ENCODE assay signal across 14 cellular contexts in the genomic region with DNA sequence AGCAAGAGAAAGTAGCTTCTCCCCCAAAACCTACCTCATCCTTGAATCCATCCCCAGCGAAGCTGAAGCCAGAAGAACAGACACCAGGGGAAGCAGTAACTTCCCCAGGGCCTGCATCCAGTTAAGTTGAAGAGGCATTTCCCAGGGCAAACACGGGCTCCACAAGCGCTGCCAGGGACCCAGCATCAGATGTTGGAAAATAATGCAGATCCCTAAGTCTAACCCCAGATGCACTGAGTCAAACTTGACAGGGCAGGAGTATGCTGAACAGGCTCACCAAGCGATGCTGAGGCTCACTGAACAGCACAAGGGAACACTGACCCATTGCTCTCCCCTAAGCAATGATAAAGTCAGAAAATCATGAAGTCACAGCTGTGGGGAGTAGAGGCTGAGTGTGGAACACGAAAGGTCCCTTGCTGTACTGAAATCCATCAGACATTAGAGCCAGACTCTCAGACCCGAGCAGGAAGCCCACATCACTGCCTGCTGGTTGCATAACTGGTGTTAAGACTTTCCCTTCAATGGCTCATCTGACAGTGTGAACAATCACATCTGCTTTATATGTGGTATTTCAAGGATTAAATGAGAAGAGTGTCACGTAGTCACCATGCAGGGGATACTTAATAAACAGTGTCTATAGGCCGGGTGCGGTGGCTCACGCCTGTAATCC. TPM values are rescaled to one million over a fixed set of nuclear protein-coding genes. Genes with fewer than 3 reads are reported as not detected.
DNase-seq lines count a peak whose midpoint lies in the region; ATAC-seq and TF ChIP-seq lines count a peak whose summit lies in the region.
"Had no signal": no experiment of that assay in that cellular context is flagged by ENCODE, and none has a peak within 500 bp of the region (broad histone marks: within the 10 kb centered on the region; RNA-seq: fewer than 3 reads in every experiment).

No MANE protein-coding gene starts in this region.

- TF ChIP-seq CTCF in AG10803 (conservative IDR thresholded peaks at IDR 0.05; ENCODE audit: low read length) (no peak), astrocyte of the spinal cord (IDR thresholded peaks at IDR 0.05; ENCODE audit: low read depth, low read length) (no peak), psoas muscle (IDR thresholded peaks at IDR 0.05) (no peak), progenitor cell of endocrine pancreas (IDR thresholded peaks at IDR 0.05; ENCODE audit: unreplicated experiment) (no peak)

- peak overlapping the region; percentile 50 for H3K27ac ChIP-seq in psoas muscle
- H3K27ac ChIP-seq: SJCRH30, WERI-Rb-1 had no signal

- H3K27me3 Mint-ChIP-seq in activated naive CD8-positive, alpha-beta T cell treated with anti-CD3 and anti-CD28 coated beads for 36 hours = peaks cover 12% of the 10 kb centered on the region
- H3K27me3 Mint-ChIP-seq in progenitor cell of endocrine pancreas = peaks cover 7% of the 10 kb centered on the region

- WGBS in psoas muscle, 3 donors = 84 to 86% (median 84%) methylated on average over 10 of the region's 10 CpGs

- no peak overlapping the region for H3K27ac Mint-ChIP-seq in activated naive CD8-positive, alpha-beta T cell treated with anti-CD3 and anti-CD28 coated beads for 36 hours
- no peak overlapping the region for H3K27ac Mint-ChIP-seq in progenitor cell of endocrine pancreas

- H3K4me3 ChIP-seq in AG10803 (ENCODE audit: low read length) (no peak overlapping the region), astrocyte of the spinal cord (ENCODE audit: low read depth, low read length) (no peak overlapping the region), psoas muscle (no peak overlapping the region)
- H3K4me3 ChIP-seq: GM12878, SJCRH30 had no signal

- no peak overlapping the region for H3K4me3 Mint-ChIP-seq in activated naive CD8-positive, alpha-beta T cell treated with anti-CD3 and anti-CD28 coated beads for 36 hours
- H3K4me3 Mint-ChIP-seq in progenitor cell of endocrine pancreas (ENCODE audit: low read depth) = no peak overlapping the region

- H3K9me3 Mint-ChIP-seq in activated naive CD8-positive, alpha-beta T cell treated with anti-CD3 and anti-CD28 coated beads for 36 hours = peaks cover 3% of the 10 kb centered on the region
- H3K9me3 Mint-ChIP-seq in progenitor cell of endocrine pancreas (ENCODE audit: low read depth) = peaks cover 3% of the 10 kb centered on the region

- no peaks in the 10 kb centered on the region for H3K9me3 ChIP-seq in psoas muscle

- intact Hi-C loops in left cardiac atrium (cut with DNase I) = no loop called here
- intact Hi-C loops in psoas muscle (cut with DNase I) = no loop called here

- no peaks in the 10 kb centered on the region for H3K27me3 ChIP-seq in psoas muscle (ENCODE audit: insufficient read depth in 3 of 3, low read length in 2 of 3)
- H3K27me3 ChIP-seq: SJCRH30 had no signal

- peaks cover 23% of the 10 kb centered on the region for H3K4me1 ChIP-seq in psoas muscle
- H3K4me1 ChIP-seq: SJCRH30 had no signal

- ATAC-seq in left cardiac atrium = peak in 1 of 2 donors; percentile 8
- ATAC-seq in psoas muscle = peak in 1 of 4 donors; percentile 11
- no peak for ATAC-seq in GM18511 (IDR thresholded peaks at IDR 0.05; ENCODE audit: unreplicated experiment)
- ATAC-seq: GM12878 had no signal

- in situ Hi-C loops in astrocyte of the spinal cord (cut with HindIII; ENCODE audit: low sequenced_read_pairs) = no loop called here

- H3K4me1 Mint-ChIP-seq in activated naive CD8-positive, alpha-beta T cell treated with anti-CD3 and anti-CD28 coated beads for 36 hours = no peaks in the 10 kb centered on the region
- H3K4me1 Mint-ChIP-seq in progenitor cell of endocrine pancreas (ENCODE audit: low read depth) = peaks cover 14% of the 10 kb centered on the region

- peak; percentile 35 for DNase-seq in AG10803 (ENCODE audit: low read depth)
- DNase-seq in astrocyte of the spinal cord (ENCODE audit: low read depth, low spot score) = peak; percentile 6
- peak; percentile 16 for DNase-seq in left cardiac atrium
- DNase-seq in psoas muscle = no peak
- DNase-seq in activated naive CD8-positive, alpha-beta T cell treated with anti-CD3 and anti-CD28 coated beads for 36 hours = no peak
- DNase-seq in NCI-H146 (lab: John Stamatoyannopoulos, UW) = no peak
- DNase-seq in progenitor cell of endocrine pancreas (ENCODE audit: low spot score, unreplicated experiment) = no peak
- DNase-seq: activated CD8-positive, alpha-beta memory T cell treated with anti-CD3 and anti-CD28 coated beads, Interleukin-2, amount 50 U/mL, for 48 hours; effector memory CD4-positive, alpha-beta T cell; H7; SJCRH30; WERI-Rb-1 had no signal

- no peaks in the 10 kb centered on the region for H3K36me3 ChIP-seq in psoas muscle (ENCODE audit: insufficient read depth in 1 of 2, low read depth in 1 of 2)
- H3K36me3 ChIP-seq: SJCRH30, WERI-Rb-1 had no signal

- H3K36me3 Mint-ChIP-seq in activated naive CD8-positive, alpha-beta T cell treated with anti-CD3 and anti-CD28 coated beads for 36 hours = no peaks in the 10 kb centered on the region
- H3K36me3 Mint-ChIP-seq in progenitor cell of endocrine pancreas (ENCODE audit: insufficient read depth) = no peaks in the 10 kb centered on the region

RNA-seq across cellular contexts. Expression of gene TNS1, which starts 36.3 kb away (rescaled TPM):
- total RNA-seq in left cardiac atrium (100 to 1,000 TPM; 436 to 508 TPM), psoas muscle (100 to 1,000 TPM; 231 to 742 (median 415) TPM), progenitor cell of endocrine pancreas (7.7 and 7.9 TPM in 2 replicates)
- polyA plus RNA-seq in psoas muscle = 100 to 1,000 TPM in 2 of 3 donors, 10 to 100 TPM in 1; 73.4 to 276 (median 155) TPM
- 1 to 10 TPM in 1 of 2 experiments, under 1 TPM in 1; 0.89 to 1.4 TPM for total RNA-seq in activated naive CD8-positive, alpha-beta T cell treated with anti-CD3 and anti-CD28 coated beads for 36 hours

Comparison
In these comparisons a context has a peak if more than half of its experiments do, and no peak if none do; other contexts are left out.
1. DNase-seq: peak in AG10803 (single experiment), astrocyte of the spinal cord (single experiment) and left cardiac atrium (single experiment); none in psoas muscle (0 of 2), activated naive CD8-positive, alpha-beta T cell treated with anti-CD3 and anti-CD28 coated beads for 36 hours (single experiment), NCI-H146 (single experiment) and progenitor cell of endocrine pancreas (single experiment).
2. RNA of gene TNS1, which starts 36.3 kb away (total RNA-seq): 436 to 508 TPM in left cardiac atrium and 231 to 742 TPM in psoas muscle; 7.7 to 7.9 TPM in progenitor cell of endocrine pancreas and 0.89 to 1.4 TPM in activated naive CD8-positive, alpha-beta T cell treated with anti-CD3 and anti-CD28 coated beads for 36 hours; every median in the first group is over 10 times any median in the second.